ENCODE assay signal across 1 cellular context in the genomic region with DNA sequence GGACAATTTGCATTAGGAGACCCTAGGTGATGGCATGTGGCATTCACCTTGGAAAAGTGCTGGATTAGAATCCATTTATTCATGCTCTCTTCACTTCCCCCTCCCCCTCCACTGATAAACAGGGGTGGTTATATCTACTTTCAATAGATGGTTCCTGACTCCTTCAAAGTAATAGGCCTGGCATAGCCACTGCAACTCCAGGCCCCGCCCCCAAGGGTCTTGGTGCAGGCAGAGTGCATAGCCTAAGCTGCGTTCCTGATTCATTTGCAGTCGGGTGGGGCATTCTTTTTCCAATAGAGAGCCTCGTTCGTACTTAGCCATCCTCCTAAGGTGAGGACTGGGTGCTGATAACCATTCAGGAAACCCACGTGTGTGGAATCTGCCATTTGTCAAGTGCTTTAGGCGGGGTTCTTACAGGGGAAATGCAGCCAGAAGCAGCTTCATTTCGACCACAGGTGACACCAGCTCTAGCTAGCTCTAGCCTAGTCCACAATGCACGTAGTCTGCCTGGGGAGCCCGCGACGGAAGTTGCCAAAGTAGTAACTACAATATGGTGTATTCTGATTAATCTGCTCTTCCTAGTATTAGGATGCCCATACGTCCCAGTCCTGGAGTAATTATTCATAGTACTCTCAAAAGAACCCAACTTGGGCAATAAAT.
TF ChIP-seq lines count a peak whose summit lies in the region.

No MANE protein-coding gene starts in this region.

TF ChIP-seq in GM12878, 131 proteins besides CTCF, POLR2A, EP300 and RAD21:
- no peak for TF ChIP-seq ESRRA (IDR thresholded peaks at IDR 0.05; ENCODE audit: low read length)
- TF ChIP-seq, protein P1, sequence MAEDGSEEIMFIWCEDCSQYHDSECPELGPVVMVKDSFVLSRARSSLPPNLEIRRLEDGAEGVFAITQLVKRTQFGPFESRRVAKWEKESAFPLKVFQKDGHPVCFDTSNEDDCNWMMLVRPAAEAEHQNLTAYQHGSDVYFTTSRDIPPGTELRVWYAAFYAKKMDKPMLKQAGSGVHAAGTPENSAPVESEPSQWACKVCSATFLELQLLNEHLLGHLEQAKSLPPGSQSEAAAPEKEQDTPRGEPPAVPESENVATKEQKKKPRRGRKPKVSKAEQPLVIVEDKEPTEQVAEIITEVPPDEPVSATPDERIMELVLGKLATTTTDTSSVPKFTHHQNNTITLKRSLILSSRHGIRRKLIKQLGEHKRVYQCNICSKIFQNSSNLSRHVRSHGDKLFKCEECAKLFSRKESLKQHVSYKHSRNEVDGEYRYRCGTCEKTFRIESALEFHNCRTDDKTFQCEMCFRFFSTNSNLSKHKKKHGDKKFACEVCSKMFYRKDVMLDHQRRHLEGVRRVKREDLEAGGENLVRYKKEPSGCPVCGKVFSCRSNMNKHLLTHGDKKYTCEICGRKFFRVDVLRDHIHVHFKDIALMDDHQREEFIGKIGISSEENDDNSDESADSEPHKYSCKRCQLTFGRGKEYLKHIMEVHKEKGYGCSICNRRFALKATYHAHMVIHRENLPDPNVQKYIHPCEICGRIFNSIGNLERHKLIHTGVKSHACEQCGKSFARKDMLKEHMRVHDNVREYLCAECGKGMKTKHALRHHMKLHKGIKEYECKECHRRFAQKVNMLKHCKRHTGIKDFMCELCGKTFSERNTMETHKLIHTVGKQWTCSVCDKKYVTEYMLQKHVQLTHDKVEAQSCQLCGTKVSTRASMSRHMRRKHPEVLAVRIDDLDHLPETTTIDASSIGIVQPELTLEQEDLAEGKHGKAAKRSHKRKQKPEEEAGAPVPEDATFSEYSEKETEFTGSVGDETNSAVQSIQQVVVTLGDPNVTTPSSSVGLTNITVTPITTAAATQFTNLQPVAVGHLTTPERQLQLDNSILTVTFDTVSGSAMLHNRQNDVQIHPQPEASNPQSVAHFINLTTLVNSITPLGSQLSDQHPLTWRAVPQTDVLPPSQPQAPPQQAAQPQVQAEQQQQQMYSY (CRISPR knock-in tag; IDR thresholded peaks at IDR 0.05) = no peak
- TF ChIP-seq TAF1 (IDR thresholded peaks at IDR 0.05; ENCODE audit: borderline replicate concordance, low read depth, low read length) = no peak
- no peak for TF ChIP-seq TCF3 (IDR thresholded peaks at IDR 0.05; ENCODE audit: borderline replicate concordance, insufficient read depth, low read depth, low read length)
- no peak for TF ChIP-seq JUND (IDR thresholded peaks at IDR 0.05; ENCODE audit: low read depth, low read length)
- TF ChIP-seq, protein P2, sequence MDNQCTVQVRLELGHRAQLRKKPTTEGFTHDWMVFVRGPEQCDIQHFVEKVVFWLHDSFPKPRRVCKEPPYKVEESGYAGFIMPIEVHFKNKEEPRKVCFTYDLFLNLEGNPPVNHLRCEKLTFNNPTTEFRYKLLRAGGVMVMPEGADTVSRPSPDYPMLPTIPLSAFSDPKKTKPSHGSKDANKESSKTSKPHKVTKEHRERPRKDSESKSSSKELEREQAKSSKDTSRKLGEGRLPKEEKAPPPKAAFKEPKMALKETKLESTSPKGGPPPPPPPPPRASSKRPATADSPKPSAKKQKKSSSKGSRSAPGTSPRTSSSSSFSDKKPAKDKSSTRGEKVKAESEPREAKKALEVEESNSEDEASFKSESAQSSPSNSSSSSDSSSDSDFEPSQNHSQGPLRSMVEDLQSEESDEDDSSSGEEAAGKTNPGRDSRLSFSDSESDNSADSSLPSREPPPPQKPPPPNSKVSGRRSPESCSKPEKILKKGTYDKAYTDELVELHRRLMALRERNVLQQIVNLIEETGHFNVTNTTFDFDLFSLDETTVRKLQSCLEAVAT (IDR thresholded peaks at IDR 0.05) = no peak
- TF ChIP-seq PAX8 (IDR thresholded peaks at IDR 0.05) = no peak
